In genomic region chr14:100424504-100425453, GRCh38 we compare ENCODE assay signal across 1 cellular context.
TF ChIP-seq lines count a peak whose summit lies in the region.

No MANE protein-coding gene starts in this region.

TF ChIP-seq in K562, 482 proteins besides CTCF, POLR2A, EP300 and RAD21 (continued from another document):
- TF ChIP-seq CHAMP1 (IDR thresholded peaks at IDR 0.05) = no peak
- TF ChIP-seq PRMT5 (CRISPR knock-in tag; IDR thresholded peaks at IDR 0.05) = no peak
- no peak for TF ChIP-seq JUN (IDR thresholded peaks at IDR 0.05; ENCODE audit: borderline replicate concordance, low read depth, low read length)
- no peak for TF ChIP-seq JUN (CRISPR knock-in tag; IDR thresholded peaks at IDR 0.05; ENCODE audit: borderline replicate concordance)
